25 cellular contexts compared by ENCODE assay signal in genomic region chr5:162654661-162655406, GRCh38.
DNase-seq lines count a peak whose midpoint lies in the region; ATAC-seq, FAIRE-seq and TF ChIP-seq lines count a peak whose summit lies in the region.
"Had no signal": no experiment of that assay in that cellular context is flagged by ENCODE, and none has a peak within 500 bp of the region (broad histone marks: within the 10 kb centered on the region; RNA-seq: fewer than 3 reads in every experiment).

No MANE protein-coding gene starts in this region.

- H3K27ac ChIP-seq in GM12878 (ENCODE audit: control insufficient read depth, insufficient read depth) = no peak overlapping the region
- H3K27ac ChIP-seq in endodermal cell (ENCODE audit: low read depth, low read length) = no peak overlapping the region
- H3K27ac ChIP-seq: BLaER1, HL-60 had no signal

- H3K4me3 ChIP-seq in GM12878 = no peak overlapping the region
- H3K4me3 ChIP-seq in endodermal cell (ENCODE audit: low read length) = no peak overlapping the region
- H3K4me3 ChIP-seq: BLaER1 had no signal

- no peak for TF ChIP-seq RAD21 in GM12878 (IDR thresholded peaks at IDR 0.05; ENCODE audit: insufficient read depth, low read depth, low read length)

- H3K4me3 Mint-ChIP-seq in endodermal cell = no peak overlapping the region
- H3K4me3 Mint-ChIP-seq: CD4-positive, alpha-beta T cell; H9; HFFc6 had no signal

- no peak overlapping the region for H2AFZ ChIP-seq in GM12878 (ENCODE audit: control insufficient read depth, low read depth, low read length)

- H3K9me3 ChIP-seq in GM12878 (replicated peaks; ENCODE audit: control insufficient read depth, insufficient read depth, low read length) = no peaks in the 10 kb centered on the region
- peaks cover 7% of the 10 kb centered on the region for H3K9me3 ChIP-seq in endodermal cell (ENCODE audit: control insufficient read depth, low read length)
- H3K9me3 ChIP-seq: Caco-2 had no signal

- POLR2A ChIA-PET in GM12878 (lab: Charles Lee) = no interaction called here

- no peaks in the 10 kb centered on the region for H3K36me3 ChIP-seq in GM12878 (ENCODE audit: control insufficient read depth in 2 of 2, insufficient read depth in 2 of 2, low read length in 1 of 2)
- H3K36me3 ChIP-seq in endodermal cell (ENCODE audit: control insufficient read depth, insufficient read depth, low read length) = no peaks in the 10 kb centered on the region
- H3K36me3 ChIP-seq: BLaER1 had no signal

- H4K20me1 ChIP-seq in GM12878 (ENCODE audit: control insufficient read depth, insufficient read depth) = no peaks in the 10 kb centered on the region
- H4K20me1 ChIP-seq: BLaER1 had no signal

- peak; percentile 33 to 43; a peak in 2 of 4 replicates for TF ChIP-seq EP300 in GM12878 (IDR thresholded peaks at IDR 0.05; ENCODE audit: borderline replicate concordance in 1 of 2, control insufficient read depth in 1 of 2, low read depth in 2 of 2, low read length in 2 of 2)

- no peak overlapping the region for H3K9ac ChIP-seq in GM12878 (ENCODE audit: control insufficient read depth, insufficient read depth, low read length)
- no peak overlapping the region for H3K9ac ChIP-seq in endodermal cell (ENCODE audit: extremely low read depth, low read length, poor library complexity, severe bottlenecking)
- H3K9ac ChIP-seq: BLaER1 had no signal

- SMC1A ChIA-PET in GM12878 (lab: Charles Lee; ENCODE audit: uncharacterized antibody, unreplicated experiment) = interaction anchor here (0.6 to 1.5 kb wide), 3 partner anchors 10 to 16 kb away, joined by 3 to 5 read pairs (median 4); no protein-coding TSS in a partner anchor

- no peaks in the 10 kb centered on the region for H3K27me3 Mint-ChIP-seq in endodermal cell (ENCODE audit: insufficient read depth)
- H3K27me3 Mint-ChIP-seq: CD4-positive, alpha-beta T cell had no signal

- H3K36me3 Mint-ChIP-seq in endodermal cell (ENCODE audit: low read depth) = no peaks in the 10 kb centered on the region

- intact Hi-C loops in GM12878 (cut with micrococcal nuclease; ENCODE audit: unreplicated experiment) = loop anchor here (10.0 kb wide), 1 partner anchor 690 kb away; no protein-coding TSS in a partner anchor

- CTCF ChIA-PET in GM12878 (lab: Yijun Ruan, JAX) = interaction anchor here (1.1 to 1.8 kb wide), 3 partner anchors 11 to 692 kb away, joined by 3 read pairs; no protein-coding TSS in a partner anchor

- H3K27ac Mint-ChIP-seq in endodermal cell = no peak overlapping the region
- H3K27ac Mint-ChIP-seq: CD4-positive, alpha-beta T cell; H9; HFFc6 had no signal

- 0% methylated on average over 1 of the region's 1 CpG for WGBS in GM12878 (ENCODE audit: insufficient coverage, insufficient replicate concordance, low lambda C conversion rate, missing lambda C conversion rate)
- 89 to 93% methylated on average over 1 of the region's 1 CpG for WGBS in endodermal cell (ENCODE audit: insufficient coverage in 1 of 2, insufficient read length in 1 of 2), 2 experiments

- peaks cover 18% of the 10 kb centered on the region for H3K9me3 Mint-ChIP-seq in endodermal cell

- RAD21 ChIA-PET in GM12878 (lab: Charles Lee; ENCODE audit: unreplicated experiment) = no interaction called here

- H3K4me2 ChIP-seq in GM12878 (ENCODE audit: control insufficient read depth, insufficient read depth) = no peak overlapping the region
- H3K4me2 ChIP-seq: BLaER1 had no signal

- H3K27me3 ChIP-seq in GM12878 (replicated peaks in 1 of 2; ENCODE audit: control insufficient read depth in 2 of 2, insufficient read depth in 2 of 2, low read length in 1 of 2) (no peaks in the 10 kb centered on the region), endodermal cell (ENCODE audit: control insufficient read depth, insufficient read depth, low read length, poor library complexity, severe bottlenecking) (no peaks in the 10 kb centered on the region)
- H3K27me3 ChIP-seq: BLaER1 had no signal

- DNase-seq in GM12878 (ENCODE audit: low read depth, low spot score) (no peak), retina (peak; percentile 17), endodermal cell (no peak), D341Med (ENCODE audit: low spot score) (no peak)
- DNase-seq in effector CD8-positive, alpha-beta T cell (lab: John Stamatoyannopoulos, UW) = no peak
- DNase-seq: ACHN; Caco-2; CD4-positive, alpha-beta T cell; H9; HFFc6; KBM-7; MM.1S; NCI-H1092; NCI-H1436; NCI-H187 treated with DMSO at 0.1 percent for 48 hours; NCI-H2107; NCI-H446 treated with DMSO at 0.1 percent for 48 hours; NCI-H526 treated with DMSO at 0.1 percent for 48 hours; Right ventricle myocardium superior had no signal

- ATAC-seq in GM18870 (IDR thresholded peaks at IDR 0.05; ENCODE audit: unreplicated experiment) = peak; percentile 72
- peak; percentile 77 for ATAC-seq in HG02870 (IDR thresholded peaks at IDR 0.05; ENCODE audit: unreplicated experiment)
- peak; percentile 93 for ATAC-seq in GM12878

- no peak for FAIRE-seq in GM12878 (lab: Jason Lieb, UNC)
- FAIRE-seq: G401.6, GM18507 had no signal

- no peaks in the 10 kb centered on the region for H3K4me1 Mint-ChIP-seq in endodermal cell

- no peak for TF ChIP-seq POLR2A in GM12878 (IDR thresholded peaks at IDR 0.05; ENCODE audit: low read depth, low read length)

- BruUV-seq in GM12878 (replicated peaks; lab: Mats Ljungman, UMichigan) = no TSS peak

- in situ Hi-C loops in GM12878 (cut with MboI) = no loop called here

- H3K79me2 ChIP-seq in GM12878 (ENCODE audit: control insufficient read depth, insufficient read depth, low read length) = no peaks in the 10 kb centered on the region

- TF ChIP-seq CTCF in GM12878 (IDR thresholded peaks at IDR 0.05 in 2 of 3, conservative IDR thresholded peaks at IDR 0.05 in 1 of 3; ENCODE audit: control insufficient read depth in 2 of 3, extremely low read depth in 1 of 3, insufficient read depth in 1 of 3, low read depth in 3 of 3, low read length in 3 of 3) (no peak), endodermal cell (conservative IDR thresholded peaks at IDR 0.05) (no peak)

- H3K4me1 ChIP-seq in GM12878 (ENCODE audit: control insufficient read depth, insufficient read depth, low read length) = no peaks in the 10 kb centered on the region
- no peaks in the 10 kb centered on the region for H3K4me1 ChIP-seq in endodermal cell (ENCODE audit: control insufficient read depth, insufficient read depth, low read length)
- H3K4me1 ChIP-seq: BLaER1, Caco-2 had no signal

TF ChIP-seq in GM12878, 131 proteins besides CTCF, POLR2A, EP300 and RAD21 (continues in another document):
- TF ChIP-seq TARDBP (IDR thresholded peaks at IDR 0.05; ENCODE audit: borderline replicate concordance) (no peak), SUPT20H (IDR thresholded peaks at IDR 0.05; ENCODE audit: borderline replicate concordance, control insufficient read depth, low read depth, low read length) (no peak), MEF2B (IDR thresholded peaks at IDR 0.05; ENCODE audit: partially characterized antibody, poor library complexity, severe bottlenecking) (no peak), PKNOX1 (IDR thresholded peaks at IDR 0.05) (peak; percentile 55), ETV6 (conservative IDR thresholded peaks at IDR 0.05 in 1 of 2, IDR thresholded peaks at IDR 0.05 in 1 of 2; ENCODE audit: borderline replicate concordance in 1 of 2, low read depth in 1 of 2) (peak in 1 of 2 experiments; percentile 31; a peak in 1 of 4 replicates), E2F8 (IDR thresholded peaks at IDR 0.05; ENCODE audit: low read depth, partially characterized antibody) (no peak), NBN (IDR thresholded peaks at IDR 0.05) (peak; percentile 45; the same call in 1 of the 2 replicates), ZNF217 (IDR thresholded peaks at IDR 0.05) (peak; percentile 93), ZNF24 (IDR thresholded peaks at IDR 0.05) (0 out of 2 replicates have a peak, but pooled peaks have one; percentile 47)
